ENCODE assay signal across 37 cellular contexts in genomic region chr12:23002381-23002780, GRCh38.
"Had no signal": no experiment of that assay in that cellular context is flagged by ENCODE, and none has a peak within 500 bp of the region (broad histone marks: within the 10 kb centered on the region; RNA-seq: fewer than 3 reads in every experiment).

No MANE protein-coding gene starts in this region.

- H3K9me3 Mint-ChIP-seq: activated B cell treated with CpG ODN at 0.5 μM for 24 hours; activated CD4-positive, alpha-beta memory T cell treated with anti-CD3 and anti-CD28 coated beads for 36 hours; activated naive CD4-positive, alpha-beta T cell treated with anti-CD3 and anti-CD28 coated beads for 36 hours; activated naive CD4-positive, alpha-beta T cell treated with anti-CD3 and anti-CD28 coated beads, Interleukin-2, amount 50 U/mL, for 24 hours; activated naive CD8-positive, alpha-beta T cell treated with anti-CD3 and anti-CD28 coated beads for 36 hours; activated T-helper 1 cell treated with anti-CD3 and anti-CD28 coated beads, Interleukin-12 subunit alpha, Interleukin-12 subunit beta, Interleukin-2, Interleukin-4 antibody, amounts not matched to agents 30 ng/mL and 10 ng/mL and 1 ng/mL, durations not matched to agents 14 hours and 24 hours and 36 hours; activated T-helper 2 cell treated with anti-CD3 and anti-CD28 coated beads, Interferon-gamma antibody, Interleukin-2, Interleukin-4, amounts not matched to agents 10 μg/mL and 5 μg/mL and 100 μg/mL, durations not matched to agents 14 hours and 24 hours and 36 hours; T-helper 2 cell treated with Interferon-gamma antibody and Interleukin-4, amounts not matched to agents 5 μg/mL and 100 μg/mL, for 36 hours had no signal

- H3K4me3 Mint-ChIP-seq: activated B cell treated with CpG ODN at 0.5 μM for 24 hours; activated CD4-positive, alpha-beta memory T cell treated with anti-CD3 and anti-CD28 coated beads for 36 hours; activated CD8-positive, alpha-beta memory T cell treated with anti-CD3 and anti-CD28 coated beads, Interleukin-2, amount 10 ng/mL, durations not matched to agents 7 days and 5 days; activated CD8-positive, alpha-beta T cell treated with anti-CD3 and anti-CD28 coated beads, Interleukin-2, amount 10 ng/mL, durations not matched to agents 7 days and 5 days; activated naive CD4-positive, alpha-beta T cell treated with anti-CD3 and anti-CD28 coated beads for 36 hours; activated naive CD4-positive, alpha-beta T cell treated with anti-CD3 and anti-CD28 coated beads, Interleukin-2, amount 50 U/mL, for 24 hours; activated naive CD8-positive, alpha-beta T cell treated with anti-CD3 and anti-CD28 coated beads for 36 hours; activated naive CD8-positive, alpha-beta T cell treated with anti-CD3 and anti-CD28 coated beads, Interleukin-2, amount 50 U/mL, for 24 hours; activated T-helper 1 cell treated with anti-CD3 and anti-CD28 coated beads, Interleukin-12 subunit alpha, Interleukin-12 subunit beta, Interleukin-2, Interleukin-4 antibody, amounts not matched to agents 30 ng/mL and 10 ng/mL and 1 ng/mL, durations not matched to agents 14 hours and 24 hours and 36 hours; brain; effector memory CD8-positive, alpha-beta T cell; T-helper 17 cell; T-helper 2 cell treated with Interferon-gamma antibody and Interleukin-4, amounts not matched to agents 5 μg/mL and 100 μg/mL, for 36 hours had no signal

- DNase-seq: activated B cell treated with CpG ODN at 0.5 μM for 24 hours; activated CD4-positive, alpha-beta memory T cell treated with anti-CD3 and anti-CD28 coated beads for 36 hours; activated CD4-positive, alpha-beta T cell treated with anti-CD3 and anti-CD28 coated beads for 48 hours; activated CD4-positive, alpha-beta T cell treated with anti-CD3 and anti-CD28 coated beads, Interleukin-2, amount 50 U/mL, for 1 hour; activated CD8-positive, alpha-beta memory T cell treated with anti-CD3 and anti-CD28 coated beads, Interleukin-2, amount 10 ng/mL, durations not matched to agents 7 days and 5 days; activated CD8-positive, alpha-beta memory T cell treated with anti-CD3 and anti-CD28 coated beads, Interleukin-2, amount 50 U/mL, for 4 hours; activated CD8-positive, alpha-beta T cell treated with anti-CD3 and anti-CD28 coated beads, Interleukin-2, amount 10 ng/mL, durations not matched to agents 7 days and 5 days; activated effector memory CD4-positive, alpha-beta T cell treated with anti-CD3 and anti-CD28 coated beads, Interleukin-2, amount 50 U/mL, for 16 hours; activated naive CD4-positive, alpha-beta T cell treated with anti-CD3 and anti-CD28 coated beads for 36 hours; activated naive CD8-positive, alpha-beta T cell treated with anti-CD3 and anti-CD28 coated beads for 36 hours; activated naive CD8-positive, alpha-beta T cell treated with anti-CD3 and anti-CD28 coated beads, Interleukin-2, amount 50 U/mL, for 24 hours; activated T-cell treated with anti-CD3 and anti-CD28 coated beads, Interleukin-2, amount 50 U/mL, for 1 hour; activated T-cell treated with anti-CD3 and anti-CD28 coated beads, Interleukin-2, amount 50 U/mL, for 48 hours; adrenal gland; amygdala; central memory CD4-positive, alpha-beta T cell; cerebellar nuclear complex; colonic mucosa; effector CD4-positive, alpha-beta T cell; effector memory CD8-positive, alpha-beta T cell; esophagus squamous epithelium; foreskin melanocyte; T-helper 1 cell; T-helper 17 cell; T1000; WERI-Rb-1 had no signal

- H3K4me1 ChIP-seq: adrenal gland, breast epithelium, colonic mucosa had no signal

- H3K4me1 Mint-ChIP-seq: activated B cell treated with CpG ODN at 0.5 μM for 24 hours; activated CD8-positive, alpha-beta memory T cell treated with anti-CD3 and anti-CD28 coated beads, Interleukin-2, amount 10 ng/mL, durations not matched to agents 7 days and 5 days; activated naive CD4-positive, alpha-beta T cell treated with anti-CD3 and anti-CD28 coated beads, Interleukin-2, amount 50 U/mL, for 24 hours; activated naive CD8-positive, alpha-beta T cell treated with anti-CD3 and anti-CD28 coated beads for 36 hours; activated naive CD8-positive, alpha-beta T cell treated with anti-CD3 and anti-CD28 coated beads, Interleukin-2, amount 50 U/mL, for 24 hours; T-helper 17 cell had no signal

- H3K27me3 Mint-ChIP-seq: activated CD4-positive, alpha-beta memory T cell treated with anti-CD3 and anti-CD28 coated beads for 36 hours; activated CD8-positive, alpha-beta memory T cell treated with anti-CD3 and anti-CD28 coated beads, Interleukin-2, amount 10 ng/mL, durations not matched to agents 7 days and 5 days; activated naive CD4-positive, alpha-beta T cell treated with anti-CD3 and anti-CD28 coated beads, Interleukin-2, amount 50 U/mL, for 24 hours; activated naive CD8-positive, alpha-beta T cell treated with anti-CD3 and anti-CD28 coated beads for 36 hours; activated naive CD8-positive, alpha-beta T cell treated with anti-CD3 and anti-CD28 coated beads, Interleukin-2, amount 50 U/mL, for 24 hours; effector memory CD8-positive, alpha-beta T cell; T-helper 17 cell had no signal

- H3K27ac Mint-ChIP-seq: activated B cell treated with CpG ODN at 0.5 μM for 24 hours; activated CD4-positive, alpha-beta memory T cell treated with anti-CD3 and anti-CD28 coated beads for 36 hours; activated CD8-positive, alpha-beta memory T cell treated with anti-CD3 and anti-CD28 coated beads, Interleukin-2, amount 10 ng/mL, durations not matched to agents 7 days and 5 days; activated CD8-positive, alpha-beta T cell treated with anti-CD3 and anti-CD28 coated beads, Interleukin-2, amount 10 ng/mL, durations not matched to agents 7 days and 5 days; activated naive CD4-positive, alpha-beta T cell treated with anti-CD3 and anti-CD28 coated beads for 36 hours; activated naive CD4-positive, alpha-beta T cell treated with anti-CD3 and anti-CD28 coated beads, Interleukin-2, amount 50 U/mL, for 24 hours; activated naive CD8-positive, alpha-beta T cell treated with anti-CD3 and anti-CD28 coated beads for 36 hours; activated naive CD8-positive, alpha-beta T cell treated with anti-CD3 and anti-CD28 coated beads, Interleukin-2, amount 50 U/mL, for 24 hours; activated T-helper 1 cell treated with anti-CD3 and anti-CD28 coated beads, Interleukin-12 subunit alpha, Interleukin-12 subunit beta, Interleukin-2, Interleukin-4 antibody, amounts not matched to agents 30 ng/mL and 10 ng/mL and 1 ng/mL, durations not matched to agents 14 hours and 24 hours and 36 hours; activated T-helper 2 cell treated with anti-CD3 and anti-CD28 coated beads, Interferon-gamma antibody, Interleukin-2, Interleukin-4, amounts not matched to agents 10 μg/mL and 5 μg/mL and 100 μg/mL, durations not matched to agents 14 hours and 24 hours and 36 hours; effector memory CD8-positive, alpha-beta T cell; T-helper 17 cell; T-helper 2 cell treated with Interferon-gamma antibody and Interleukin-4, amounts not matched to agents 5 μg/mL and 100 μg/mL, for 36 hours had no signal

- H3K4me3 ChIP-seq: adrenal gland, ascending aorta, breast epithelium, cardiac muscle cell, colonic mucosa, esophagus squamous epithelium, gastroesophageal sphincter had no signal

- H3K9me3 ChIP-seq: adrenal gland, colonic mucosa had no signal

- H3K36me3 ChIP-seq: adrenal gland, ascending aorta, breast epithelium, cardiac muscle cell, colonic mucosa, esophagus squamous epithelium, gastroesophageal sphincter, WERI-Rb-1 had no signal

- H3K27me3 ChIP-seq: adrenal gland, ascending aorta, breast epithelium, cardiac muscle cell, colonic mucosa, esophagus squamous epithelium, gastroesophageal sphincter had no signal

- ATAC-seq: activated CD4-positive, CD25-positive, alpha-beta regulatory T cell treated with anti-CD3 and anti-CD28 coated beads, Interleukin-2, amount 50 U/mL, for 24 hours; activated CD8-positive, alpha-beta memory T cell treated with anti-CD3 and anti-CD28 coated beads, Interleukin-2, amount 10 ng/mL, durations not matched to agents 7 days and 5 days; activated CD8-positive, alpha-beta T cell treated with anti-CD3 and anti-CD28 coated beads, Interleukin-2, amount 10 ng/mL, durations not matched to agents 7 days and 5 days; activated naive CD8-positive, alpha-beta T cell treated with anti-CD3 and anti-CD28 coated beads, Interleukin-2, amount 50 U/mL, for 24 hours; effector memory CD8-positive, alpha-beta T cell; gastroesophageal sphincter; T-helper 17 cell had no signal

- H3K36me3 Mint-ChIP-seq: activated CD4-positive, alpha-beta memory T cell treated with anti-CD3 and anti-CD28 coated beads for 36 hours; activated CD8-positive, alpha-beta memory T cell treated with anti-CD3 and anti-CD28 coated beads, Interleukin-2, amount 10 ng/mL, durations not matched to agents 7 days and 5 days; activated naive CD4-positive, alpha-beta T cell treated with anti-CD3 and anti-CD28 coated beads, Interleukin-2, amount 50 U/mL, for 24 hours; activated naive CD8-positive, alpha-beta T cell treated with anti-CD3 and anti-CD28 coated beads for 36 hours; brain had no signal

- H3K27ac ChIP-seq: adrenal gland, ascending aorta, breast epithelium, cardiac muscle cell, colonic mucosa, epithelial cell of prostate, esophagus squamous epithelium, gastroesophageal sphincter, WERI-Rb-1 had no signal
